Comparison of ENCODE assay signal across 8 cellular contexts in the genomic region with DNA sequence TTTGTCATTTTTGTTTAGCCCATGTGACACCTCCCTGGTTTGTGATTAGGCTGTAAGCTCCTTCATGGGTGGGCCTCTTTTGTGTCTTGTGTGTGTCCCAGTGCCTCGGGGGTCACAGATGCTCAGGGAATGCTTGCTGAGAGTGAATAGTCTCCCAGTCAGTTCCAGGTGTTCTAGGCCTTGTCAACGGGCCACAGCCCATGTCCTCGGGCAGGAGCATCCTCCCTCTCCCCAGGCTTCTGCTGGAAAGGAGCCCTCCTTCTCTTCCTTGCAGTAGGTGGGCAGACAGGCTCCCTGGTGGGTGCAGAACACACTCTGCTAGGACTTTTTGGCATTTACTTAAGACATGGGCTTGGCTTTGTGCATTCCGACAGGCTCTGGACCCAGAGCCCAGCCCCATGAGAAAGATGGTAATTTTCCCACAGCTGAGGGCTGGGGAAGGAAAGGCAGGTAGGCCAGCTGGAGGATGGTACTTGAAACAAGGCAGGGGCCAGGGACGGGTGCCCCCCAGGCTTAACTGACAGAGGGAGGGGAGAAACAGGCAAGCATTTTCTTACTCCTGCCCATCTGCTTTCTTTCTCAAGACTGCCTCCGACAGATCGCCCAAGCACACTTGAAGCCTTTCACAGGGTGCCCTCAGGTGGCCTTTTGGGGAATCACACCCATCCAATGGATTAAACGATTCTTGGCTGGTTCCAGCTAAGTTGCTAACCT. TPM values are rescaled to one million over a fixed set of nuclear protein-coding genes. Genes with fewer than 3 reads are reported as not detected.
DNase-seq lines count a peak whose midpoint lies in the region; ATAC-seq and TF ChIP-seq lines count a peak whose summit lies in the region.

No MANE protein-coding gene starts in this region.

- peaks cover 8% of the 10 kb centered on the region for H3K4me1 Mint-ChIP-seq in activated CD4-positive, alpha-beta T cell treated with anti-CD3 and anti-CD28 coated beads, Interleukin-2, amount 10 ng/mL, durations not matched to agents 24 days and 14 days

- H3K36me3 ChIP-seq in BLaER1, result peaks cover 35% of the 10 kb centered on the region
- H3K36me3 ChIP-seq in HEK293 (ENCODE audit: control insufficient read depth in 2 of 2, insufficient read depth in 1 of 2, low read length in 2 of 2), result peaks cover 0 to 13% of the 10 kb centered on the region in 2 experiments; a peak in 1 of 3 replicates
- H3K36me3 ChIP-seq in lower lobe of right lung, result peaks cover 22% of the 10 kb centered on the region

- H4K20me1 ChIP-seq in BLaER1, result peaks cover 18% of the 10 kb centered on the region

- no peaks in the 10 kb centered on the region for H3K9me3 Mint-ChIP-seq in activated CD4-positive, alpha-beta T cell treated with anti-CD3 and anti-CD28 coated beads, Interleukin-2, amount 10 ng/mL, durations not matched to agents 24 days and 14 days

- H3K4me3 ChIP-seq in BLaER1 (no peak overlapping the region), HEK293 (ENCODE audit: low read depth, low read length) (no peak overlapping the region), coronary artery (peak overlapping the region; percentile 19), lower lobe of right lung (no peak overlapping the region)

- DNase-seq in NCI-H526 treated with DMSO at 0.1 percent for 48 hours (lab: John Stamatoyannopoulos, UW), result peak; percentile 48
- DNase-seq in activated CD4-positive, alpha-beta T cell treated with anti-CD3 and anti-CD28 coated beads, Interleukin-2, amount 10 ng/mL, durations not matched to agents 24 days and 14 days, result peak; percentile 93
- DNase-seq in coronary artery (ENCODE audit: low spot score), result no peak
- DNase-seq in lower lobe of right lung, result peak; percentile 73
- DNase-seq in stimulated activated CD4-positive, alpha-beta T cell treated with anti-CD3 and anti-CD28 coated beads, TNF-alpha, amount 100 ng/mL, for 48 hours (ENCODE audit: low read depth in 3 of 3), result peak; percentile 46 to 53 (median 51)

- H3K27ac Mint-ChIP-seq in activated CD4-positive, alpha-beta T cell treated with anti-CD3 and anti-CD28 coated beads, Interleukin-2, amount 10 ng/mL, durations not matched to agents 24 days and 14 days, result no peak overlapping the region

- intact Hi-C loops in activated CD4-positive, alpha-beta T cell treated with anti-CD3 and anti-CD28 coated beads, Interleukin-2, amount 10 ng/mL, durations not matched to agents 24 days and 14 days (cut with micrococcal nuclease), result loop anchor here (1.0 to 2.0 kb wide), 3 partner anchors 38 to 165 kb away; no protein-coding TSS in a partner anchor
- intact Hi-C loops in lower lobe of right lung (cut with DNase I), result no loop called here

- H3K9ac ChIP-seq in BLaER1, result no peak overlapping the region

- peaks cover 9% of the 10 kb centered on the region for H3K36me3 Mint-ChIP-seq in activated CD4-positive, alpha-beta T cell treated with anti-CD3 and anti-CD28 coated beads, Interleukin-2, amount 10 ng/mL, durations not matched to agents 24 days and 14 days (ENCODE audit: low read depth)

- ATAC-seq in lower lobe of right lung (peak; percentile 73 to 75), GM21447 (IDR thresholded peaks at IDR 0.05; ENCODE audit: unreplicated experiment) (no peak)

- H3K27me3 Mint-ChIP-seq in activated CD4-positive, alpha-beta T cell treated with anti-CD3 and anti-CD28 coated beads, Interleukin-2, amount 10 ng/mL, durations not matched to agents 24 days and 14 days, result no peaks in the 10 kb centered on the region

- no peak overlapping the region for H3K27ac ChIP-seq in BLaER1
- H3K27ac ChIP-seq in HEK293 (ENCODE audit: extremely low read depth, low read depth, low read length), result no peak overlapping the region
- H3K27ac ChIP-seq in coronary artery, result peak overlapping the region; percentile 15 to 47
- H3K27ac ChIP-seq in lower lobe of right lung, result no peak overlapping the region

- CTCF ChIA-PET in HEK293 (lab: Yijun Ruan, JAX), result interaction anchor here (0.5 to 5.5 kb wide), 27 partner anchors 10 to 657 kb away, joined by 3 to 91 read pairs (median 4); partner anchors contain the start of gene FBXO42

- POLR2A ChIA-PET in HEK293 (lab: Yijun Ruan, JAX), result no interaction called here

- no peak overlapping the region for H3K4me3 Mint-ChIP-seq in activated CD4-positive, alpha-beta T cell treated with anti-CD3 and anti-CD28 coated beads, Interleukin-2, amount 10 ng/mL, durations not matched to agents 24 days and 14 days

- H3K27me3 ChIP-seq in BLaER1, result no peaks in the 10 kb centered on the region
- H3K27me3 ChIP-seq in lower lobe of right lung (ENCODE audit: low read depth), result no peaks in the 10 kb centered on the region

- H3K9me3 ChIP-seq in BLaER1, result no peaks in the 10 kb centered on the region
- H3K9me3 ChIP-seq in HEK293 (ENCODE audit: control insufficient read depth, insufficient read depth, low read depth, low read length), result no peaks in the 10 kb centered on the region
- no peaks in the 10 kb centered on the region for H3K9me3 ChIP-seq in lower lobe of right lung

- TF ChIP-seq CTCF in HEK293 (tag by site-specific recombination; IDR thresholded peaks at IDR 0.05) (peak; percentile 77), coronary artery (IDR thresholded peaks at IDR 0.05) (peak; percentile 67), lower lobe of right lung (IDR thresholded peaks at IDR 0.05) (peak; percentile 88)

- H3K4me2 ChIP-seq in BLaER1, result 0 out of 2 replicates have a peak overlapping the region, but pooled peaks have one; percentile 16

- H3K4me1 ChIP-seq in BLaER1 (peaks cover 16% of the 10 kb centered on the region), HEK293 (ENCODE audit: control insufficient read depth, insufficient read depth, low read length) (peaks cover 9% of the 10 kb centered on the region), lower lobe of right lung (peaks cover 28% of the 10 kb centered on the region)

TF ChIP-seq in HEK293, 187 proteins besides CTCF, POLR2A, EP300 and RAD21 (continues in another document):
- TF ChIP-seq ZNF561 (tag by site-specific recombination; IDR thresholded peaks at IDR 0.05; ENCODE audit: borderline replicate concordance), result no peak
- no peak for TF ChIP-seq PRDM2 (tag by site-specific recombination; IDR thresholded peaks at IDR 0.05; ENCODE audit: borderline replicate concordance)
- peak; percentile 85 for TF ChIP-seq ZNF654 (tag by site-specific recombination; IDR thresholded peaks at IDR 0.05; ENCODE audit: low read depth)
- TF ChIP-seq ZNF658 (tag by site-specific recombination; IDR thresholded peaks at IDR 0.05), result no peak
- TF ChIP-seq OVOL3 (tag by site-specific recombination; IDR thresholded peaks at IDR 0.05), result no peak
- peak; percentile 50 for TF ChIP-seq ZBTB17 (tag by site-specific recombination; IDR thresholded peaks at IDR 0.05)

RNA-seq across cellular contexts. Expression of gene CPLANE2, which starts 7.1 kb away (rescaled TPM):
- total RNA-seq in activated CD4-positive, alpha-beta T cell treated with anti-CD3 and anti-CD28 coated beads, Interleukin-2, amount 10 ng/mL, durations not matched to agents 24 days and 14 days, result 4.8 and 6.1 TPM in 2 replicates
- 9.1 TPM for total RNA-seq in lower lobe of right lung

RNA-seq across cellular contexts. Expression of gene ARHGEF19, which starts 31.6 kb away (rescaled TPM):
- total RNA-seq in activated CD4-positive, alpha-beta T cell treated with anti-CD3 and anti-CD28 coated beads, Interleukin-2, amount 10 ng/mL, durations not matched to agents 24 days and 14 days, result 8.5 and 8.8 TPM in 2 replicates
- total RNA-seq in lower lobe of right lung, result 15.6 TPM

Comparison
In these comparisons a context has a peak if more than half of its experiments do, and no peak if none do; other contexts are left out.
1. H3K27ac ChIP-seq: peak in coronary artery (2 of 2); none in BLaER1 (single experiment), HEK293 (single experiment) and lower lobe of right lung (single experiment).
2. Peak in every context shown above with its lines, with median percentiles within 50 percentile points of each other: CTCF ChIP-seq.